ENCODE assay signal across 20 cellular contexts in the genomic region with DNA sequence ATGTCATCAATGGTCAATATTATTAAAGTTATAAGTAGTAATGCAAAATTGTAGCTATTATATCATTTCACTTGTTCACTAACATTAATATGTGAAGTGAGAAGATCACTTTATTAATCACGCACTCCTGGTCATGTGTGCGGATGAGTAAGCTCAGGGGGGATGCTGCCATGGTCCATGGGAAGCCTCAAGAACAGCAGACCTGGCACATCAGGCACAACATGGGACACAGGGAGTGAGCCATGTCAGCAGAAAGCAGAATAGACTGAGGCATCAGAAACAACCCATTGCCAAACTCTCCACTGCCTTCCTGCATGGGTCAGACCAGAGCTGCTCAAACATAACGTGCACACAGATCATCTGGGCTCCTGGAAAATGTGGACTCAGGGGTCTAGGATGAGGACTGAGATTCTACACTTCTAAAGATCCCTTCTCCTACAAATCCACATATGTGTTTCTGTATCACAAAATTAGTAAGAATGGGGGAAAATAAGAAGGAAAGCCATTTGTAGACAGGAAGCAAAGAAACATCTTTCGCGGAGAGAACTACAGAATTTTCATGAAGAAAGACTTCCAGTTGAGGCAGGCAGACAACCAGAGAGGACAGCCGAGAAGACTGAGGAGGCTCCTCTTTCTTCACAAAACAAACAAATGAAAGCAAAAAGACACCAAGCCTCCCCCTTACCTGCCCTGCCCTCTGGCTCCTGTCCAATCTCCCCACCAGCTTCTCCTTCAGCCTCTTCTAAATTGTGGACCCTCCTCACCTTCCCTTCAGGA.
"Had no signal": no experiment of that assay in that cellular context is flagged by ENCODE, and none has a peak within 500 bp of the region (broad histone marks: within the 10 kb centered on the region; RNA-seq: fewer than 3 reads in every experiment).

No MANE protein-coding gene starts in this region.

- H3K27ac ChIP-seq: breast epithelium, foreskin keratinocyte, heart left ventricle, lower lobe of right lung, psoas muscle, stomach, thoracic aorta, uterus, WERI-Rb-1 had no signal

- H3K4me1 ChIP-seq: breast epithelium, foreskin keratinocyte, heart left ventricle, lower lobe of right lung, psoas muscle, stomach, uterus had no signal

- H3K36me3 Mint-ChIP-seq: naive B cell had no signal

- H3K27me3 Mint-ChIP-seq: naive B cell had no signal

- H3K4me1 Mint-ChIP-seq: activated CD4-positive, alpha-beta T cell treated with anti-CD3 and anti-CD28 coated beads for 36 hours had no signal

- H3K9me3 ChIP-seq: breast epithelium, heart left ventricle, lower lobe of right lung, psoas muscle, stomach, thoracic aorta, uterus had no signal

- H3K4me3 Mint-ChIP-seq: activated CD4-positive, alpha-beta memory T cell treated with anti-CD3 and anti-CD28 coated beads, Interleukin-2, amount 10 ng/mL, durations not matched to agents 7 days and 5 days; activated CD4-positive, alpha-beta T cell treated with anti-CD3 and anti-CD28 coated beads for 36 hours; naive B cell had no signal

- H3K27ac Mint-ChIP-seq: activated CD4-positive, alpha-beta memory T cell treated with anti-CD3 and anti-CD28 coated beads, Interleukin-2, amount 10 ng/mL, durations not matched to agents 7 days and 5 days; activated CD4-positive, alpha-beta T cell treated with anti-CD3 and anti-CD28 coated beads for 36 hours had no signal

- DNase-seq: activated CD4-positive, alpha-beta memory T cell treated with anti-CD3 and anti-CD28 coated beads, Interleukin-2, amount 10 ng/mL, durations not matched to agents 7 days and 5 days; activated CD4-positive, alpha-beta T cell treated with anti-CD3 and anti-CD28 coated beads for 36 hours; activated gamma-delta T cell treated with Interleukin-2 at 50 U/mL for 16 hours; activated T-cell treated with anti-CD3 and anti-CD28 coated beads, Interleukin-2, amount 50 U/mL, for 48 hours; aorta; foreskin keratinocyte; heart left ventricle; islet precursor cell; lower lobe of right lung; midbrain; naive B cell; occipital lobe; stimulated activated CD4-positive, alpha-beta T cell treated with anti-CD3 and anti-CD28 coated beads, Interleukin-4, amount 100 ng/mL, for 24 hours; stomach; T-helper 1 cell; uterus; WERI-Rb-1 had no signal

- H3K9me3 Mint-ChIP-seq: activated CD4-positive, alpha-beta memory T cell treated with anti-CD3 and anti-CD28 coated beads, Interleukin-2, amount 10 ng/mL, durations not matched to agents 7 days and 5 days; naive B cell had no signal

- H3K36me3 ChIP-seq: breast epithelium, heart left ventricle, lower lobe of right lung, stomach, thoracic aorta, uterus, WERI-Rb-1 had no signal

- H3K4me3 ChIP-seq: breast epithelium, heart left ventricle, lower lobe of right lung, psoas muscle, stomach, thoracic aorta, uterus had no signal

- H3K27me3 ChIP-seq: uterus had no signal
